18 cellular contexts compared by ENCODE assay signal in genomic region chr20:45021626-45022025, GRCh38.
"Had no signal": no experiment of that assay in that cellular context is flagged by ENCODE, and none has a peak within 500 bp of the region (broad histone marks: within the 10 kb centered on the region; RNA-seq: fewer than 3 reads in every experiment).

No MANE protein-coding gene starts in this region.

- H3K4me1 ChIP-seq: breast epithelium, neural progenitor cell had no signal

- H3K9me3 Mint-ChIP-seq: activated B cell treated with CpG ODN at 0.5 μM for 24 hours; mesothelial cell of epicardium; neural progenitor cell; T-helper 1 cell treated with Interleukin-12 subunit alpha and Interleukin-12 subunit beta and Interleukin-4 antibody, amounts not matched to agents 30 μg/mL and 1 μg/mL, for 36 hours had no signal

- H3K36me3 Mint-ChIP-seq: neural progenitor cell had no signal

- H3K36me3 ChIP-seq: breast epithelium had no signal

- H3K27me3 Mint-ChIP-seq: activated B cell treated with CpG ODN at 0.5 μM for 24 hours, progenitor cell of endocrine pancreas had no signal

- DNase-seq: activated B cell treated with CpG ODN at 0.5 μM for 24 hours; activated CD4-positive, alpha-beta T cell treated with anti-CD3 and anti-CD28 coated beads for 48 hours; activated CD8-positive, alpha-beta memory T cell treated with anti-CD3 and anti-CD28 coated beads, Interleukin-2, amount 50 U/mL, for 4 hours; activated naive CD4-positive, alpha-beta T cell; cerebellar nuclear complex; cortex of kidney; erythroblast; hypothalamus; stimulated activated naive CD4-positive, alpha-beta T cell treated with Interleukin-2 at 50 U/mL for 16 hours; substantia nigra; tibial artery had no signal

- H3K27ac Mint-ChIP-seq: activated B cell treated with CpG ODN at 0.5 μM for 24 hours; mesothelial cell of epicardium; neural progenitor cell; progenitor cell of endocrine pancreas; T-helper 1 cell treated with Interleukin-12 subunit alpha and Interleukin-12 subunit beta and Interleukin-4 antibody, amounts not matched to agents 30 μg/mL and 1 μg/mL, for 36 hours had no signal

- H3K9me3 ChIP-seq: breast epithelium, tibial artery had no signal

- H3K4me3 ChIP-seq: breast epithelium, lung, neural progenitor cell, tibial artery had no signal

- H3K4me1 Mint-ChIP-seq: neural progenitor cell had no signal

- H3K27me3 ChIP-seq: breast epithelium, neural progenitor cell, tibial artery had no signal

- ATAC-seq: left lobe of liver had no signal

- H3K27ac ChIP-seq: breast epithelium, neural progenitor cell, tibial artery had no signal

- H3K4me3 Mint-ChIP-seq: activated B cell treated with CpG ODN at 0.5 μM for 24 hours; mesothelial cell of epicardium; neural progenitor cell; T-helper 1 cell treated with Interleukin-12 subunit alpha and Interleukin-12 subunit beta and Interleukin-4 antibody, amounts not matched to agents 30 μg/mL and 1 μg/mL, for 36 hours had no signal
